ENCODE assay signal across 1 cellular context in the genomic region with DNA sequence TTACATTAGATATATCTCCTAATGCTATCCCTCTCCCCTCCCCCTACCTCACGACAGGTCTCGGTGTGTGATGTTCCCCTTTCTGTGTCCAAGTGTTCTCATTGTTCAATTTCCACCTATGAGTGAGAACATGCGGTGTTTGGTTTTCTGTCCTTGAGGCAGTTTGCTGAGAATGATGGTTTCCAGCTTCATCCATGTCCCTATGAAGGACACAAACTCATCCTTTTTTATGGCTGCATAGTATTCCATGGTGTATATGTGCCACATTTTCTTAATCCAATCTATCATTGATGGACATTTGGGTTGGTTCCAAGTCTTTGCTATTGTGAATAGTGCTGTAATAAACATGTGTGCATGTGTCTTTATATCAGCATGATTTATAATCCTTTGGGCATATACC. TPM values are rescaled to one million over a fixed set of nuclear protein-coding genes. Genes with fewer than 3 reads are reported as not detected.
"Had no signal": no experiment of that assay in that cellular context is flagged by ENCODE, and none has a peak within 500 bp of the region (broad histone marks: within the 10 kb centered on the region; RNA-seq: fewer than 3 reads in every experiment).

No MANE protein-coding gene starts in this region.

RNA-seq across cellular contexts. Expression of gene GPR180, which starts 36.0 kb away (rescaled TPM):
- total RNA-seq: HepG2 had no signal
- polyA plus RNA-seq: HepG2 had no signal
